In the genomic region with DNA sequence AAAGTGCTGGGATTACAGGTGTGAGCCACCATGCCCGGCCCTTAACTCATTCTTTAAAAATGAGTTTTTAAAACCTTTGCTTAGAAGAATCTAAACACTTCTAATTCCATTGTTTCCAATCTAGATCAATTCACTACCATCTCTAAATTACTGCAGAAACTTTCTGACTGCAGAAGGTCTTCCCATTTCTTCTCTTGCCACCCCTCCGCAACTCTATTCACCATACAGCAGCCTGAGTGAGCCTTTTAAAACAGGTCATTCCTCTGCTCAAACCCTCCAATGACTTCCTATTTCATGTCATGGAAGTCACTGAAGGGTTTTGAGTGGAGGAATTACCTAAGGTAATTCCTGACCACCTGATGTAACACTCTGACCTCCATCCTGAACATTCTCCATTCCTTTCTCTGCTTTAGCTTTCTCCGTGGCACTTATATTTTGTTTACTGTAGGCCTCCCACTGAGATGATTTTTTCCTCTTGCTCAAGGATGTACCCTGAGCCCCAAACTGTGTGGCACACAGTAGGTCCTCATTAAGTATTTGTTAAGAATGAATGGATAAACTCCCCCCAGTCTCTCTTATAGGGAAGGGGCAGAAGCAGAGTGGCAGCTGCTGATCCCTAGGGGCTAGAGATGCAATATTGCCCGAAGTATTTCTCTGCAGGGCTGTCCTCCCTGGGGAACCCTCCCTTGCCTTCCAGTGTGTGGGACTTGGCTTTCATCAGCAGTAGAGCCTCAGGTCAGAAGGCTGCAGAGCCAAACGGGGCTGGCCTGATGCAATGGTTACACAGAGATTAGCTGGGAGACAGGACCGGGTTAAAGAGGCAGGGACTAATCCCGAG, we compare ENCODE assay signal across 8 cellular contexts. TPM values are rescaled to one million over a fixed set of nuclear protein-coding genes. Genes with fewer than 3 reads are reported as not detected.
DNase-seq lines count a peak whose midpoint lies in the region; ATAC-seq and TF ChIP-seq lines count a peak whose summit lies in the region.

No MANE protein-coding gene starts in this region.

- peaks cover 0 to 33% (median 0%) of the 10 kb centered on the region in 3 donors for H3K36me3 ChIP-seq in Peyer's patch
- peaks cover 32 to 33% of the 10 kb centered on the region in 2 donors for H3K36me3 ChIP-seq in duodenal mucosa (ENCODE audit: control insufficient read depth in 1 of 2, insufficient read depth in 2 of 2, low read length in 2 of 2)
- H3K36me3 ChIP-seq in mucosa of descending colon (ENCODE audit: low read depth) = peaks cover 8% of the 10 kb centered on the region

- H3K4me1 ChIP-seq in Peyer's patch (peaks cover 4 to 40% (median 27%) of the 10 kb centered on the region in 4 donors), duodenal mucosa (ENCODE audit: control insufficient read depth in 1 of 2, insufficient read depth in 2 of 2, low read length in 2 of 2) (peaks cover 39 to 52% of the 10 kb centered on the region in 2 donors), mucosa of descending colon (ENCODE audit: low read depth) (peaks cover 37% of the 10 kb centered on the region)

- peak overlapping the region; percentile 100 for H3K9ac ChIP-seq in duodenal mucosa (ENCODE audit: low read depth in 1 of 2, low read length in 2 of 2)

- no peak for TF ChIP-seq POLR2A in Peyer's patch (IDR thresholded peaks at IDR 0.05)

- TF ChIP-seq CTCF in Peyer's patch (IDR thresholded peaks at IDR 0.05) (no peak), mucosa of descending colon (IDR thresholded peaks at IDR 0.05) (no peak)

- H3K9me3 ChIP-seq in Peyer's patch (no peaks in the 10 kb centered on the region), duodenal mucosa (ENCODE audit: control insufficient read depth in 1 of 2, low read length in 2 of 2) (no peaks in the 10 kb centered on the region), mucosa of descending colon (no peaks in the 10 kb centered on the region)

- H3K27ac ChIP-seq in Peyer's patch (peak overlapping the region; percentile 90 to 98 (median 96)), duodenal mucosa (ENCODE audit: low read depth, low read length) (peak overlapping the region; percentile 99)

- DNase-seq in DMS53 (lab: John Stamatoyannopoulos, UW) (peak; percentile 83), DMS53 treated with DMSO at 0.1 percent for 48 hours (lab: John Stamatoyannopoulos, UW; ENCODE audit: unreplicated experiment) (no peak), Peyer's patch (peak in 1 of 3 donors; percentile 56), mucosa of descending colon (peak in 2 of 3 donors; percentile 37 to 51), middle frontal gyrus (ENCODE audit: extremely low spot score, low spot score) (no peak), NCI-H2029 (lab: John Stamatoyannopoulos, UW) (no peak), epidermal melanocyte (ENCODE audit: insufficient read length, low spot score) (no peak)

- no peak for ATAC-seq in mucosa of descending colon

- intact Hi-C loops in mucosa of descending colon (cut with DNase I, micrococcal nuclease) = no loop called here

- H3K27me3 ChIP-seq in Peyer's patch = no peaks in the 10 kb centered on the region
- H3K27me3 ChIP-seq in duodenal mucosa (ENCODE audit: control insufficient read depth in 1 of 2, insufficient read depth in 2 of 2, low read length in 2 of 2) = no peaks in the 10 kb centered on the region

- H3K4me3 ChIP-seq in Peyer's patch (peak overlapping the region; percentile 43 to 81 (median 60)), duodenal mucosa (ENCODE audit: low read depth in 1 of 2, low read length in 2 of 2) (peak overlapping the region; percentile 96 to 97), mucosa of descending colon (peak overlapping the region; percentile 77)

RNA-seq across cellular contexts. Expression of a gene that starts 1.2 kb away (rescaled TPM):
- 10 to 100 TPM in 3 of 4 donors, 1 to 10 TPM in 1; 9.1 to 44.6 (median 24.0) TPM for total RNA-seq in Peyer's patch
- total RNA-seq in mucosa of descending colon = 10 to 100 TPM; 14.1 to 36.4 (median 19.1) TPM

RNA-seq across cellular contexts. Expression of a gene that starts 3.5 kb away (rescaled TPM):
- 100 to 1,000 TPM in 1 of 4 donors, 10 to 100 TPM in 3; 38.0 to 144 (median 71.5) TPM for total RNA-seq in Peyer's patch
- total RNA-seq in mucosa of descending colon = 100 to 1,000 TPM; 116 to 137 (median 120) TPM

RNA-seq across cellular contexts. Expression of a gene that starts 27.9 kb away (rescaled TPM):
- total RNA-seq in Peyer's patch (100 to 1,000 TPM; 161 to 326 (median 229) TPM), mucosa of descending colon (100 to 1,000 TPM; 138 to 140 (median 140) TPM)

RNA-seq across cellular contexts. Expression of a gene that starts 30.7 kb away (rescaled TPM):
- total RNA-seq in Peyer's patch = 1 to 10 TPM in 2 of 4 donors, under 1 TPM in 2; 0.35 to 2.5 (median 1.4) TPM
- total RNA-seq in mucosa of descending colon = 1 to 10 TPM in 2 of 3 donors, under 1 TPM in 1; 0.61 to 9.1 (median 1.2) TPM

RNA-seq across cellular contexts. Expression of a gene that starts 31.3 kb away (rescaled TPM):
- 10 to 100 TPM; 40.6 to 97.4 (median 63.5) TPM for total RNA-seq in Peyer's patch
- 100 to 1,000 TPM in 1 of 3 donors, 10 to 100 TPM in 2; 63.7 to 117 (median 94.7) TPM for total RNA-seq in mucosa of descending colon

Comparison
In these comparisons a context has a peak if more than half of its experiments do, and no peak if none do; other contexts are left out.
1. DNase-seq: peak in DMS53 (single experiment) and mucosa of descending colon (2 of 3); none in DMS53 treated with DMSO at 0.1 percent for 48 hours (single experiment), middle frontal gyrus (single experiment), NCI-H2029 (single experiment) and epidermal melanocyte (single experiment).
2. Peak in every context shown above with its lines, with median percentiles within 50 percentile points of each other: H3K4me3 ChIP-seq.